ENCODE assay signal across 16 cellular contexts in the genomic region with DNA sequence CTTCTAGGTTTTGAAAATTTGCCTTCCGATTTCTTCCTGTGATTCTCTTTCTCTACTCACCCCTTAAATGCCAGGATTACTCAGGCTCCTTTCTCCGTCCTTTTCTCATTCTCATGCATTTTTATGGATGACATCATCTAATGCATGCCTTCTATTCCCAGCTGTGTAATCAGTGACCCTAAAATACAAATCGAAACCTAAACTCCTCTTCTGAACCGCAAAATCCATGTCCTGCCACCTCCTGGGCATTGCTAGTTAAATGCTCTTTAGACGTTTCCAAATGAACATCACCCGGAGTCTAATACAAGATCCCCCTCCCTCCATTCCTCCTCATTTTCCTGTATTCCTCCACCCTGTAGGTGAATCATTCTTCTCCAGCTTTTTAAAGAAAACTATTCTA.
DNase-seq lines count a peak whose midpoint lies in the region; ATAC-seq, FAIRE-seq and TF ChIP-seq lines count a peak whose summit lies in the region.
"Had no signal": no experiment of that assay in that cellular context is flagged by ENCODE, and none has a peak within 500 bp of the region (broad histone marks: within the 10 kb centered on the region; RNA-seq: fewer than 3 reads in every experiment).

No MANE protein-coding gene starts in this region.

- RAD21 ChIA-PET in GM12878 (lab: Charles Lee; ENCODE audit: unreplicated experiment): no interaction called here

- no peak overlapping the region for H3K4me2 ChIP-seq in GM12878 (ENCODE audit: control insufficient read depth, insufficient read depth)

- H3K27me3 ChIP-seq in AG04450 (ENCODE audit: control insufficient read depth, insufficient read depth, low read length): no peaks in the 10 kb centered on the region
- H3K27me3 ChIP-seq in GM12878 (replicated peaks in 1 of 2; ENCODE audit: control insufficient read depth in 2 of 2, insufficient read depth in 2 of 2, low read length in 1 of 2): no peaks in the 10 kb centered on the region
- H3K27me3 ChIP-seq: pancreas had no signal

- no peak overlapping the region for H2AFZ ChIP-seq in GM12878 (ENCODE audit: control insufficient read depth, low read depth, low read length)

- H3K4me3 ChIP-seq in AG04450 (ENCODE audit: low read depth, low read length) (no peak overlapping the region), GM12878 (no peak overlapping the region)
- H3K4me3 ChIP-seq: pancreas had no signal

- ATAC-seq in GM12878: no peak
- ATAC-seq: esophagus mucosa, pancreas had no signal

- no peak for TF ChIP-seq RAD21 in GM12878 (IDR thresholded peaks at IDR 0.05; ENCODE audit: insufficient read depth, low read depth, low read length)

- POLR2A ChIA-PET in AG04450 (lab: Yijun Ruan, JAX) (no interaction called here), GM12878 (lab: Charles Lee) (interaction anchor here (0.6 kb wide), 1 partner anchor 168 kb away, joined by 3 read pairs; no protein-coding TSS in a partner anchor)

- no peaks in the 10 kb centered on the region for H3K79me2 ChIP-seq in GM12878 (ENCODE audit: control insufficient read depth, insufficient read depth, low read length)

- no peak for DNase-seq in AG04450 (ENCODE audit: low read depth, low spot score)
- peak; percentile 74 for DNase-seq in HT1080 (ENCODE audit: low read depth)
- no peak for DNase-seq in GM12878 (ENCODE audit: low read depth, low spot score)
- peak; percentile 56 for DNase-seq in myocyte (ENCODE audit: low read depth)
- DNase-seq in NCI-H2196 (lab: John Stamatoyannopoulos, UW; ENCODE audit: unreplicated experiment): no peak
- DNase-seq in NCI-H2081 treated with DMSO at 0.1 percent for 48 hours (lab: John Stamatoyannopoulos, UW): no peak
- no peak for DNase-seq in activated CD4-positive, alpha-beta T cell treated with anti-CD3 and anti-CD28 coated beads for 48 hours
- DNase-seq in head of caudate nucleus: no peak
- DNase-seq: activated CD4-positive, CD25-positive, alpha-beta regulatory T cell; DMS 273 treated with DMSO at 0.1 percent for 48 hours; KG1; midbrain; NCI-H1930; pancreas had no signal

- intact Hi-C loops in GM12878 (cut with micrococcal nuclease; ENCODE audit: unreplicated experiment): no loop called here
- intact Hi-C loops in head of caudate nucleus (cut with DNase I): no loop called here

- H3K27ac ChIP-seq in AG04450 (ENCODE audit: low read depth, low read length) (no peak overlapping the region), GM12878 (ENCODE audit: control insufficient read depth, insufficient read depth) (no peak overlapping the region)
- H3K27ac ChIP-seq: pancreas had no signal

- TF ChIP-seq CTCF in AG04450 (IDR thresholded peaks at IDR 0.05; ENCODE audit: low read depth, low read length) (0 out of 2 replicates have a peak, but pooled peaks have one; percentile 26), GM12878 (IDR thresholded peaks at IDR 0.05 in 2 of 3, conservative IDR thresholded peaks at IDR 0.05 in 1 of 3; ENCODE audit: control insufficient read depth in 2 of 3, extremely low read depth in 1 of 3, insufficient read depth in 1 of 3, low read depth in 3 of 3, low read length in 3 of 3) (no peak)

- in situ Hi-C loops in GM12878 (cut with MboI): no loop called here

- no TSS peak for BruUV-seq in GM12878 (replicated peaks; lab: Mats Ljungman, UMichigan)

- H3K36me3 ChIP-seq in GM12878 (ENCODE audit: control insufficient read depth in 2 of 2, insufficient read depth in 2 of 2, low read length in 1 of 2): no peaks in the 10 kb centered on the region
- H3K36me3 ChIP-seq: pancreas had no signal

- no peak for FAIRE-seq in GM12878 (lab: Jason Lieb, UNC)
- FAIRE-seq: colon, pancreas had no signal

- TF ChIP-seq EP300 in GM12878 (IDR thresholded peaks at IDR 0.05; ENCODE audit: borderline replicate concordance in 1 of 2, control insufficient read depth in 1 of 2, low read depth in 2 of 2, low read length in 2 of 2): no peak

- H4K20me1 ChIP-seq in GM12878 (ENCODE audit: control insufficient read depth, insufficient read depth): no peaks in the 10 kb centered on the region

- H3K4me1 ChIP-seq in GM12878 (ENCODE audit: control insufficient read depth, insufficient read depth, low read length): no peaks in the 10 kb centered on the region
- H3K4me1 ChIP-seq: pancreas had no signal

- no peak for TF ChIP-seq POLR2A in GM12878 (IDR thresholded peaks at IDR 0.05; ENCODE audit: low read depth, low read length)

- no peaks in the 10 kb centered on the region for H3K9me3 ChIP-seq in AG04450 (ENCODE audit: control insufficient read depth, insufficient read depth, low read length)
- no peaks in the 10 kb centered on the region for H3K9me3 ChIP-seq in GM12878 (replicated peaks; ENCODE audit: control insufficient read depth, insufficient read depth, low read length)
- H3K9me3 ChIP-seq: pancreas had no signal

- SMC1A ChIA-PET in GM12878 (lab: Charles Lee; ENCODE audit: uncharacterized antibody, unreplicated experiment): interaction anchor here (1.3 kb wide), 1 partner anchor 20 kb away, joined by 5 read pairs; no protein-coding TSS in a partner anchor

- CTCF ChIA-PET in AG04450 (lab: Charles Lee) (no interaction called here), GM12878 (lab: Yijun Ruan, JAX) (no interaction called here)

- H3K9ac ChIP-seq in GM12878 (ENCODE audit: control insufficient read depth, insufficient read depth, low read length): no peak overlapping the region

- 25% methylated on average over 6 of the region's 6 CpGs for whole genome bisulfite sequencing in GM12878 (ENCODE audit: insufficient coverage, insufficient replicate concordance, low lambda C conversion rate, missing lambda C conversion rate)

TF ChIP-seq in GM12878, 131 proteins besides CTCF, POLR2A, EP300 and RAD21:
- TF ChIP-seq SRF (IDR thresholded peaks at IDR 0.05; ENCODE audit: low read depth in 2 of 2, low read length in 2 of 2) (no peak), ATF7 (IDR thresholded peaks at IDR 0.05; ENCODE audit: low read depth) (peak; percentile 52)

Comparison
In these comparisons a context has a peak if more than half of its experiments do, and no peak if none do; other contexts are left out.
1. DNase-seq: peak in HT1080 (single experiment) and myocyte (single experiment); none in AG04450 (single experiment), GM12878 (single experiment), NCI-H2196 (single experiment), NCI-H2081 treated with DMSO at 0.1 percent for 48 hours (single experiment), activated CD4-positive, alpha-beta T cell treated with anti-CD3 and anti-CD28 coated beads for 48 hours (single experiment) and head of caudate nucleus (0 of 42).